Comparison of ENCODE assay signal across 1 cellular context in the genomic region with DNA sequence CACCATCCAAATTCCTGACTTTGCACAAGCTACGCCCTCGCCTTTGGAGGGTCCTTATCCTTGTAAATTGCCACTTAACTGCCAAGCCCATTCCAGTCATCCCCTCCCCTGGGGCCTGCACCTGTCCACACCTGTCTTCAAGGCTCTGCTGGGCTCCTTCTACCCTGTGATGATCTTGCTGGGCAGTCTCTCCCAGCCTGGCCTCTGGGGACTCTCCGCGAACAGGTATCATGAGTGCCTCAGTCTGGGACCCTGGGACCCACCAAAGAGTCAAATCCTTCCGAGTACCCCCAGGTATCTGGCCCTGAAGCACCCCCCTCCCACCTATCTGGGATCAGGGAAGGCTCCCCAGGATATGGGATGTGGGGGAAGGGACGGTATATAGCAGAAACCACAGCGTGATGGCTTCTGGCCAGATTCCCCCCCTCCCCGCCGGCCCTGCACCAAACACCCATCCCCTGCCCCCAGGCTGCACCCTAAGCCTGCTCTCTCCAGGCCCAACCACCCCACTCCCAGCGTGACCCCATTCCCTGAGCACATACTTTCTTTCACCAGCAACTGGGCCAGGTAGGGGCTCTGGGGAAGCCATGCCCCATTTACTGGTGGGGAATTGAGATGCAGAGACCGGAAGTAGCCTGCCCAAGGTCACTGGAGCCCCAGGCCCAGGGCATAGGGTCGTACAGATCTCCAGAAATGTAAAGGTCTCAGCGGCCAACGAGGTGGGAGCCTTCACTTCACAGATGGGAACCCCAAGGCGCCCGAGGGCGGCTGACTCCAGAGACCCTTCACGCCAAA.
TF ChIP-seq lines count a peak whose summit lies in the region.

No MANE protein-coding gene starts in this region.

TF ChIP-seq in HepG2, 621 proteins besides CTCF, POLR2A, EP300 and RAD21 (continued from another document and continues in another):
- TF ChIP-seq ZNF142 (CRISPR knock-in tag; IDR thresholded peaks at IDR 0.05) (no peak), PAWR (CRISPR knock-in tag; IDR thresholded peaks at IDR 0.05; ENCODE audit: borderline replicate concordance) (no peak), IKZF4 (CRISPR knock-in tag; IDR thresholded peaks at IDR 0.05; ENCODE audit: borderline replicate concordance, low read depth, not compliant biosample characterization) (no peak), ZFP36L1 (CRISPR knock-in tag; IDR thresholded peaks at IDR 0.05) (no peak), ISX (CRISPR knock-in tag; conservative IDR thresholded peaks at IDR 0.05) (no peak), MTA3 (CRISPR knock-in tag; IDR thresholded peaks at IDR 0.05) (no peak), SP140L (CRISPR knock-in tag; IDR thresholded peaks at IDR 0.05; ENCODE audit: borderline replicate concordance) (no peak), ZNF570 (CRISPR knock-in tag; IDR thresholded peaks at IDR 0.05; ENCODE audit: borderline replicate concordance) (no peak), ETV5 (CRISPR knock-in tag; IDR thresholded peaks at IDR 0.05; ENCODE audit: borderline replicate concordance) (no peak), SIX4 (CRISPR knock-in tag; IDR thresholded peaks at IDR 0.05) (no peak), NCOR1 (IDR thresholded peaks at IDR 0.05; ENCODE audit: borderline replicate concordance, low read length) (no peak), ZBTB7B (CRISPR knock-in tag; IDR thresholded peaks at IDR 0.05) (peak; percentile 46; the same call in 1 of the 2 replicates), LCORL (IDR thresholded peaks at IDR 0.05) (no peak), LCORL (CRISPR knock-in tag; IDR thresholded peaks at IDR 0.05) (no peak), ZNF337 (CRISPR knock-in tag; IDR thresholded peaks at IDR 0.05; ENCODE audit: borderline replicate concordance, low read depth) (no peak), PRDM10 (CRISPR knock-in tag; IDR thresholded peaks at IDR 0.05; ENCODE audit: low read depth) (no peak), ZFP82 (CRISPR knock-in tag; IDR thresholded peaks at IDR 0.05; ENCODE audit: borderline replicate concordance) (no peak), ZNF670 (CRISPR knock-in tag; IDR thresholded peaks at IDR 0.05; ENCODE audit: borderline replicate concordance) (no peak), HNF4G (IDR thresholded peaks at IDR 0.05; ENCODE audit: borderline replicate concordance, low read depth, low read length) (no peak), HNF4G (CRISPR knock-in tag; IDR thresholded peaks at IDR 0.05; ENCODE audit: borderline replicate concordance, low read depth) (no peak), UBTF (CRISPR knock-in tag; IDR thresholded peaks at IDR 0.05) (peak; percentile 11; the same call in 1 of the 2 replicates), ADNP (CRISPR knock-in tag; IDR thresholded peaks at IDR 0.05) (no peak), TBX2 (CRISPR knock-in tag; IDR thresholded peaks at IDR 0.05; ENCODE audit: borderline replicate concordance) (no peak), SNRNP70 (IDR thresholded peaks at IDR 0.05; ENCODE audit: low read depth, low read length) (no peak), MBNL3 (CRISPR knock-in tag; conservative IDR thresholded peaks at IDR 0.05) (no peak)
- TF ChIP-seq, protein P1, sequence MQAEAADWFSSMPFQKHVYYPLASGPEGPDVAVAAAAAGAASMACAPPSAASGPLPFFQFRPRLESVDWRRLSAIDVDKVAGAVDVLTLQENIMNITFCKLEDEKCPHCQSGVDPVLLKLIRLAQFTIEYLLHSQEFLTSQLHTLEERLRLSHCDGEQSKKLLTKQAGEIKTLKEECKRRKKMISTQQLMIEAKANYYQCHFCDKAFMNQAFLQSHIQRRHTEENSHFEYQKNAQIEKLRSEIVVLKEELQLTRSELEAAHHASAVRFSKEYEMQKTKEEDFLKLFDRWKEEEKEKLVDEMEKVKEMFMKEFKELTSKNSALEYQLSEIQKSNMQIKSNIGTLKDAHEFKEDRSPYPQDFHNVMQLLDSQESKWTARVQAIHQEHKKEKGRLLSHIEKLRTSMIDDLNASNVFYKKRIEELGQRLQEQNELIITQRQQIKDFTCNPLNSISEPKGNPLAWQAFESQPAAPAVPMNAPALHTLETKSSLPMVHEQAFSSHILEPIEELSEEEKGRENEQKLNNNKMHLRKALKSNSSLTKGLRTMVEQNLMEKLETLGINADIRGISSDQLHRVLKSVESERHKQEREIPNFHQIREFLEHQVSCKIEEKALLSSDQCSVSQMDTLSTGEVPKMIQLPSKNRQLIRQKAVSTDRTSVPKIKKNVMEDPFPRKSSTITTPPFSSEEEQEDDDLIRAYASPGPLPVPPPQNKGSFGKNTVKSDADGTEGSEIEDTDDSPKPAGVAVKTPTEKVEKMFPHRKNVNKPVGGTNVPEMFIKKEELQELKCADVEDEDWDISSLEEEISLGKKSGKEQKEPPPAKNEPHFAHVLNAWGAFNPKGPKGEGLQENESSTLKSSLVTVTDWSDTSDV (CRISPR knock-in tag; IDR thresholded peaks at IDR 0.05) = 0 out of 2 replicates have a peak, but pooled peaks have one; percentile 3
- TF ChIP-seq, protein P2, sequence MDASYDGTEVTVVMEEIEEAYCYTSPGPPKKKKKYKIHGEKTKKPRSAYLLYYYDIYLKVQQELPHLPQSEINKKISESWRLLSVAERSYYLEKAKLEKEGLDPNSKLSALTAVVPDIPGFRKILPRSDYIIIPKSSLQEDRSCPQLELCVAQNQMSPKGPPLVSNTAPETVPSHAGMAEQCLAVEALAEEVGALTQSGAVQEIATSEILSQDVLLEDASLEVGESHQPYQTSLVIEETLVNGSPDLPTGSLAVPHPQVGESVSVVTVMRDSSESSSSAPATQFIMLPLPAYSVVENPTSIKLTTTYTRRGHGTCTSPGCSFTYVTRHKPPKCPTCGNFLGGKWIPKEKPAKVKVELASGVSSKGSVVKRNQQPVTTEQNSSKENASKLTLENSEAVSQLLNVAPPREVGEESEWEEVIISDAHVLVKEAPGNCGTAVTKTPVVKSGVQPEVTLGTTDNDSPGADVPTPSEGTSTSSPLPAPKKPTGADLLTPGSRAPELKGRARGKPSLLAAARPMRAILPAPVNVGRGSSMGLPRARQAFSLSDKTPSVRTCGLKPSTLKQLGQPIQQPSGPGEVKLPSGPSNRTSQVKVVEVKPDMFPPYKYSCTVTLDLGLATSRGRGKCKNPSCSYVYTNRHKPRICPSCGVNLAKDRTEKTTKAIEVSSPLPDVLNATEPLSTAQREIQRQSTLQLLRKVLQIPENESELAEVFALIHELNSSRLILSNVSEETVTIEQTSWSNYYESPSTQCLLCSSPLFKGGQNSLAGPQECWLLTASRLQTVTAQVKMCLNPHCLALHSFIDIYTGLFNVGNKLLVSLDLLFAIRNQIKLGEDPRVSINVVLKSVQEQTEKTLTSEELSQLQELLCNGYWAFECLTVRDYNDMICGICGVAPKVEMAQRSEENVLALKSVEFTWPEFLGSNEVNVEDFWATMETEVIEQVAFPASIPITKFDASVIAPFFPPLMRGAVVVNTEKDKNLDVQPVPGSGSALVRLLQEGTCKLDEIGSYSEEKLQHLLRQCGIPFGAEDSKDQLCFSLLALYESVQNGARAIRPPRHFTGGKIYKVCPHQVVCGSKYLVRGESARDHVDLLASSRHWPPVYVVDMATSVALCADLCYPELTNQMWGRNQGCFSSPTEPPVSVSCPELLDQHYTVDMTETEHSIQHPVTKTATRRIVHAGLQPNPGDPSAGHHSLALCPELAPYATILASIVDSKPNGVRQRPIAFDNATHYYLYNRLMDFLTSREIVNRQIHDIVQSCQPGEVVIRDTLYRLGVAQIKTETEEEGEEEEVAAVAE (CRISPR knock-in tag; IDR thresholded peaks at IDR 0.05; ENCODE audit: borderline replicate concordance) = no peak
- TF ChIP-seq, protein P3, sequence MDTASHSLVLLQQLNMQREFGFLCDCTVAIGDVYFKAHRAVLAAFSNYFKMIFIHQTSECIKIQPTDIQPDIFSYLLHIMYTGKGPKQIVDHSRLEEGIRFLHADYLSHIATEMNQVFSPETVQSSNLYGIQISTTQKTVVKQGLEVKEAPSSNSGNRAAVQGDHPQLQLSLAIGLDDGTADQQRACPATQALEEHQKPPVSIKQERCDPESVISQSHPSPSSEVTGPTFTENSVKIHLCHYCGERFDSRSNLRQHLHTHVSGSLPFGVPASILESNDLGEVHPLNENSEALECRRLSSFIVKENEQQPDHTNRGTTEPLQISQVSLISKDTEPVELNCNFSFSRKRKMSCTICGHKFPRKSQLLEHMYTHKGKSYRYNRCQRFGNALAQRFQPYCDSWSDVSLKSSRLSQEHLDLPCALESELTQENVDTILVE (CRISPR knock-in tag; IDR thresholded peaks at IDR 0.05) = no peak
- TF ChIP-seq, protein P4, sequence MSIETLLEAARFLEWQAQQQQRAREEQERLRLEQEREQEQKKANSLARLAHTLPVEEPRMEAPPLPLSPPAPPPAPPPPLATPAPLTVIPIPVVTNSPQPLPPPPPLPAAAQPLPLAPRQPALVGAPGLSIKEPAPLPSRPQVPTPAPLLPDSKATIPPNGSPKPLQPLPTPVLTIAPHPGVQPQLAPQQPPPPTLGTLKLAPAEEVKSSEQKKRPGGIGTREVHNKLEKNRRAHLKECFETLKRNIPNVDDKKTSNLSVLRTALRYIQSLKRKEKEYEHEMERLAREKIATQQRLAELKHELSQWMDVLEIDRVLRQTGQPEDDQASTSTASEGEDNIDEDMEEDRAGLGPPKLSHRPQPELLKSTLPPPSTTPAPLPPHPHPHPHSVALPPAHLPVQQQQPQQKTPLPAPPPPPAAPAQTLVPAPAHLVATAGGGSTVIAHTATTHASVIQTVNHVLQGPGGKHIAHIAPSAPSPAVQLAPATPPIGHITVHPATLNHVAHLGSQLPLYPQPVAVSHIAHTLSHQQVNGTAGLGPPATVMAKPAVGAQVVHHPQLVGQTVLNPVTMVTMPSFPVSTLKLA (IDR thresholded peaks at IDR 0.05) = no peak
